35 cellular contexts compared by ENCODE assay signal in genomic region chr3:42678447-42678846, GRCh38. TPM values are rescaled to one million over a fixed set of nuclear protein-coding genes. Genes with fewer than 3 reads are reported as not detected.
"Had no signal": no experiment of that assay in that cellular context is flagged by ENCODE, and none has a peak within 500 bp of the region (broad histone marks: within the 10 kb centered on the region; RNA-seq: fewer than 3 reads in every experiment).

No MANE protein-coding gene starts in this region.

- H3K36me3 Mint-ChIP-seq: activated naive CD8-positive, alpha-beta T cell treated with anti-CD3 and anti-CD28 coated beads, Interleukin-2, amount 10 ng/mL, durations not matched to agents 7 days and 5 days had no signal

- H3K27me3 Mint-ChIP-seq: activated naive CD4-positive, alpha-beta T cell treated with anti-CD3 and anti-CD28 coated beads, Interleukin-2, amount 50 U/mL, for 24 hours had no signal

- DNase-seq: activated CD4-positive, alpha-beta memory T cell treated with anti-CD3 and anti-CD28 coated beads, Interleukin-2, amount 10 ng/mL, durations not matched to agents 7 days and 5 days; activated CD4-positive, alpha-beta T cell treated with anti-CD3 and anti-CD28 coated beads for 1 hour; activated CD4-positive, alpha-beta T cell treated with anti-CD3 and anti-CD28 coated beads for 48 hours; activated CD4-positive, CD25-positive, alpha-beta regulatory T cell; activated effector memory CD4-positive, alpha-beta T cell treated with Interleukin-2 at 50 U/mL for 16 hours; activated naive CD8-positive, alpha-beta T cell treated with anti-CD3 and anti-CD28 coated beads, Interleukin-2, amount 10 ng/mL, durations not matched to agents 7 days and 5 days; activated T-cell treated with anti-CD3 and anti-CD28 coated beads, Interleukin-2, amount 50 U/mL, for 24 hours; amygdala; Kasumi-1; KBM-7; MG63; NCI-H1048; NCI-H1105 treated with DMSO at 0.1 percent for 48 hours; NCI-H1436; NCI-H1694; NCI-H1930; NCI-H2081 treated with DMSO at 0.1 percent for 48 hours; NCI-H226; NCI-H446 treated with DMSO at 0.1 percent for 48 hours; NCI-H524; NCI-H69; NCI-H82; SIG-M5; SW 1271; T1000 had no signal

- H3K27ac Mint-ChIP-seq: activated CD4-positive, alpha-beta memory T cell treated with anti-CD3 and anti-CD28 coated beads, Interleukin-2, amount 10 ng/mL, durations not matched to agents 7 days and 5 days; activated naive CD4-positive, alpha-beta T cell treated with anti-CD3 and anti-CD28 coated beads, Interleukin-2, amount 50 U/mL, for 24 hours; activated naive CD8-positive, alpha-beta T cell treated with anti-CD3 and anti-CD28 coated beads, Interleukin-2, amount 10 ng/mL, durations not matched to agents 7 days and 5 days; activated T-cell treated with anti-CD3 and anti-CD28 coated beads, Interleukin-2, amount 50 U/mL, for 24 hours; IgD-negative memory B cell had no signal

- H3K4me3 Mint-ChIP-seq: activated CD4-positive, alpha-beta memory T cell treated with anti-CD3 and anti-CD28 coated beads, Interleukin-2, amount 10 ng/mL, durations not matched to agents 7 days and 5 days; activated naive CD4-positive, alpha-beta T cell treated with anti-CD3 and anti-CD28 coated beads, Interleukin-2, amount 50 U/mL, for 24 hours; activated naive CD8-positive, alpha-beta T cell treated with anti-CD3 and anti-CD28 coated beads, Interleukin-2, amount 10 ng/mL, durations not matched to agents 7 days and 5 days; activated T-cell treated with anti-CD3 and anti-CD28 coated beads, Interleukin-2, amount 50 U/mL, for 24 hours; IgD-negative memory B cell had no signal

- H3K4me1 Mint-ChIP-seq: activated naive CD4-positive, alpha-beta T cell treated with anti-CD3 and anti-CD28 coated beads, Interleukin-2, amount 50 U/mL, for 24 hours; activated naive CD8-positive, alpha-beta T cell treated with anti-CD3 and anti-CD28 coated beads, Interleukin-2, amount 10 ng/mL, durations not matched to agents 7 days and 5 days; IgD-negative memory B cell had no signal

- ATAC-seq: Panc1, SK-N-SH treated with all-trans-retinoic acid at 6 μM for 48 hours had no signal

RNA-seq across cellular contexts. Expression of gene KLHL40, which starts 6.9 kb away (rescaled TPM):
- total RNA-seq: activated CD4-positive, alpha-beta memory T cell treated with anti-CD3 and anti-CD28 coated beads, Interleukin-2, amount 10 ng/mL, durations not matched to agents 7 days and 5 days; activated CD8-positive, alpha-beta memory T cell treated with anti-CD3 and anti-CD28 coated beads for 36 hours; activated naive CD8-positive, alpha-beta T cell treated with anti-CD3 and anti-CD28 coated beads, Interleukin-2, amount 10 ng/mL, durations not matched to agents 7 days and 5 days; ascending aorta; RPMI7951; SK-MEL-5; T-helper 1 cell treated with Interleukin-12 subunit alpha and Interleukin-12 subunit beta and Interleukin-4 antibody, amounts not matched to agents 30 ng/mL and 1 ng/mL, for 36 hours; T-helper 2 cell treated with Interferon-gamma antibody and Interleukin-4, amounts not matched to agents 100 ng/mL and 5 ng/mL, for 36 hours had no signal

RNA-seq across cellular contexts. Expression of gene HHATL, which starts 24.2 kb away (rescaled TPM):
- total RNA-seq: activated CD8-positive, alpha-beta memory T cell treated with anti-CD3 and anti-CD28 coated beads for 36 hours; activated naive CD8-positive, alpha-beta T cell treated with anti-CD3 and anti-CD28 coated beads, Interleukin-2, amount 10 ng/mL, durations not matched to agents 7 days and 5 days; ascending aorta; RPMI7951; SK-MEL-5; T-helper 1 cell treated with Interleukin-12 subunit alpha and Interleukin-12 subunit beta and Interleukin-4 antibody, amounts not matched to agents 30 ng/mL and 1 ng/mL, for 36 hours; T-helper 2 cell treated with Interferon-gamma antibody and Interleukin-4, amounts not matched to agents 100 ng/mL and 5 ng/mL, for 36 hours had no signal
